2 cellular contexts compared by ENCODE assay signal in genomic region chr19:3455393-3455955, GRCh38.
TF ChIP-seq lines count a peak whose summit lies in the region.

No MANE protein-coding gene starts in this region.

TF ChIP-seq in SK-N-SH, 30 proteins besides CTCF, POLR2A, EP300 and RAD21:
- TF ChIP-seq GATA2 (CRISPR knock-in tag; IDR thresholded peaks at IDR 0.05) (no peak), IRF3 (IDR thresholded peaks at IDR 0.05; ENCODE audit: low read depth, low read length) (no peak), REST (IDR thresholded peaks at IDR 0.05; ENCODE audit: low read depth, low read length) (no peak), TCF12 (IDR thresholded peaks at IDR 0.05) (no peak), MXI1 (IDR thresholded peaks at IDR 0.05; ENCODE audit: low read depth, low read length) (no peak), TAF1 (IDR thresholded peaks at IDR 0.05; ENCODE audit: borderline replicate concordance, low read depth, low read length) (no peak), SIN3A (IDR thresholded peaks at IDR 0.05; ENCODE audit: borderline replicate concordance, low read depth, low read length) (no peak)

TF ChIP-seq in SK-N-SH treated with all-trans-retinoic acid at 6 μM for 48 hours, 23 proteins besides CTCF, POLR2A, EP300 and RAD21:
- no peak for TF ChIP-seq ZNF565 (CRISPR knock-in tag; conservative IDR thresholded peaks at IDR 0.05; ENCODE audit: low read depth)
- no peak for TF ChIP-seq TCF4 (CRISPR knock-in tag; IDR thresholded peaks at IDR 0.05; ENCODE audit: borderline replicate concordance)
- no peak for TF ChIP-seq CSDC2 (CRISPR knock-in tag; IDR thresholded peaks at IDR 0.05)
- no peak for TF ChIP-seq POU6F1 (CRISPR knock-in tag; IDR thresholded peaks at IDR 0.05; ENCODE audit: borderline replicate concordance, low read depth)
- TF ChIP-seq OSR1 (CRISPR knock-in tag; IDR thresholded peaks at IDR 0.05): no peak
- TF ChIP-seq CREB5 (CRISPR knock-in tag; IDR thresholded peaks at IDR 0.05; ENCODE audit: low read depth): no peak
- no peak for TF ChIP-seq CSRNP3 (CRISPR knock-in tag; IDR thresholded peaks at IDR 0.05)
- TF ChIP-seq ZNF8 (CRISPR knock-in tag; IDR thresholded peaks at IDR 0.05): no peak
- no peak for TF ChIP-seq ZFP30 (CRISPR knock-in tag; IDR thresholded peaks at IDR 0.05)
- no peak for TF ChIP-seq ISL1 (CRISPR knock-in tag; IDR thresholded peaks at IDR 0.05)
- no peak for TF ChIP-seq TSHZ2 (CRISPR knock-in tag; IDR thresholded peaks at IDR 0.05)
- no peak for TF ChIP-seq RARB (CRISPR knock-in tag; IDR thresholded peaks at IDR 0.05)
- TF ChIP-seq BACH2 (CRISPR knock-in tag; IDR thresholded peaks at IDR 0.05; ENCODE audit: borderline replicate concordance): no peak
- no peak for TF ChIP-seq ZC3H10 (CRISPR knock-in tag; IDR thresholded peaks at IDR 0.05)
- TF ChIP-seq GLIS3 (CRISPR knock-in tag; IDR thresholded peaks at IDR 0.05): no peak
- TF ChIP-seq ESRRG (CRISPR knock-in tag; IDR thresholded peaks at IDR 0.05): no peak
- no peak for TF ChIP-seq ZFP3 (CRISPR knock-in tag; IDR thresholded peaks at IDR 0.05)
